In genomic region chr1:10868599-10868965, GRCh38 we compare ENCODE assay signal across 18 cellular contexts.
A peak's percentile ranks its signal among the peaks of the same experiment; 100 is the strongest.
DNase-seq lines count a peak whose midpoint lies in the region; ATAC-seq, FAIRE-seq and TF ChIP-seq lines count a peak whose summit lies in the region.
"Had no signal": no experiment of that assay in that cellular context is flagged by ENCODE, and none has a peak within 500 bp of the region (broad histone marks: within the 10 kb centered on the region; RNA-seq: fewer than 3 reads in every experiment).

No MANE protein-coding gene starts in this region.

- H3K36me3 Mint-ChIP-seq in neural progenitor cell: no peaks in the 10 kb centered on the region
- H3K36me3 Mint-ChIP-seq: CD8-positive, alpha-beta memory T cell had no signal

- ATAC-seq in HG03159 (IDR thresholded peaks at IDR 0.05; ENCODE audit: unreplicated experiment): no peak
- ATAC-seq: GM12878 had no signal

- H3K9ac ChIP-seq in Karpas-422 (ENCODE audit: low read length) (no peak overlapping the region), neural progenitor cell (no peak overlapping the region)
- H3K9ac ChIP-seq: BLaER1 treated with 17β-estradiol and CSF1 and Interleukin-3, amounts not matched to agents 10 nM and 100 nM; GM23248 had no signal

- H3K4me3 Mint-ChIP-seq in neural progenitor cell: peak overlapping the region; percentile 43

- no peaks in the 10 kb centered on the region for H3K79me2 ChIP-seq in Karpas-422 (ENCODE audit: low read length)
- H3K79me2 ChIP-seq in neural progenitor cell (ENCODE audit: low read depth): no peaks in the 10 kb centered on the region

- H3K36me3 ChIP-seq in Karpas-422 (ENCODE audit: insufficient read depth, low read length): no peaks in the 10 kb centered on the region
- no peaks in the 10 kb centered on the region for H3K36me3 ChIP-seq in bronchial epithelial cell (ENCODE audit: control insufficient read depth, insufficient read depth, low read length)
- no peaks in the 10 kb centered on the region for H3K36me3 ChIP-seq in neural progenitor cell
- no peaks in the 10 kb centered on the region for H3K36me3 ChIP-seq in small intestine (ENCODE audit: control insufficient read depth in 2 of 2, insufficient read depth in 2 of 2, low read length in 2 of 2)
- H3K36me3 ChIP-seq: BLaER1 treated with 17β-estradiol and CSF1 and Interleukin-3, amounts not matched to agents 10 nM and 100 nM; HAP-1 had no signal

- H3K27ac Mint-ChIP-seq in neural progenitor cell: peak overlapping the region; percentile 46
- H3K27ac Mint-ChIP-seq: B cell; CD8-positive, alpha-beta memory T cell had no signal

- H3K4me1 ChIP-seq in Karpas-422 (ENCODE audit: low read length): peaks cover 4% of the 10 kb centered on the region; the same call in 1 of the 2 replicates
- peaks cover 21% of the 10 kb centered on the region for H3K4me1 ChIP-seq in neural progenitor cell
- no peaks in the 10 kb centered on the region for H3K4me1 ChIP-seq in small intestine (ENCODE audit: control insufficient read depth in 2 of 2, insufficient read depth in 1 of 2, low read depth in 1 of 2, low read length in 1 of 2)

- H3K9me3 Mint-ChIP-seq in neural progenitor cell: no peaks in the 10 kb centered on the region
- H3K9me3 Mint-ChIP-seq: CD8-positive, alpha-beta memory T cell had no signal

- H4K20me1 ChIP-seq in Karpas-422 (ENCODE audit: insufficient read depth, low read depth, low read length): no peaks in the 10 kb centered on the region
- peaks cover 3% of the 10 kb centered on the region for H4K20me1 ChIP-seq in neural progenitor cell (ENCODE audit: low read depth)

- H3K4me3 ChIP-seq in Karpas-422 (ENCODE audit: low read length): no peak overlapping the region
- no peak overlapping the region for H3K4me3 ChIP-seq in bronchial epithelial cell (ENCODE audit: low read depth, low read length)
- H3K4me3 ChIP-seq in neural progenitor cell: no peak overlapping the region
- H3K4me3 ChIP-seq in small intestine (ENCODE audit: low read depth in 1 of 2, low read length in 2 of 2): no peak overlapping the region
- H3K4me3 ChIP-seq: BLaER1 treated with 17β-estradiol and CSF1 and Interleukin-3, amounts not matched to agents 10 nM and 100 nM; GM12878; GM23248; HAP-1 had no signal

- H3F3A ChIP-seq in neural progenitor cell (ENCODE audit: low read depth): peaks cover 19% of the 10 kb centered on the region

- no peak overlapping the region for H3K27ac ChIP-seq in Karpas-422 (ENCODE audit: low read length)
- H3K27ac ChIP-seq in neural progenitor cell: no peak overlapping the region
- H3K27ac ChIP-seq in small intestine (ENCODE audit: low read depth in 1 of 2, low read length in 1 of 2): no peak overlapping the region
- H3K27ac ChIP-seq: BLaER1 treated with 17β-estradiol and CSF1 and Interleukin-3, amounts not matched to agents 10 nM and 100 nM; GM23248; HL-60 had no signal

- no peaks in the 10 kb centered on the region for H3K9me2 ChIP-seq in Karpas-422 (replicated peaks; ENCODE audit: insufficient read depth, low read length)

- 41 to 56% (median 55%) methylated on average over 6 of the region's 6 CpGs for WGBS in small intestine, 3 donors

- peaks cover 40% of the 10 kb centered on the region for H3K4me1 Mint-ChIP-seq in neural progenitor cell

- H3K9me3 ChIP-seq in Karpas-422 (ENCODE audit: low read length) (no peaks in the 10 kb centered on the region), neural progenitor cell (ENCODE audit: low read depth) (no peaks in the 10 kb centered on the region), small intestine (ENCODE audit: control insufficient read depth, low read depth) (no peaks in the 10 kb centered on the region)
- H3K9me3 ChIP-seq: BLaER1 treated with 17β-estradiol and CSF1 and Interleukin-3, amounts not matched to agents 10 nM and 100 nM; HAP-1 had no signal

- H3K27me3 ChIP-seq in Karpas-422 (ENCODE audit: low read length): no peaks in the 10 kb centered on the region
- H3K27me3 ChIP-seq in bronchial epithelial cell (ENCODE audit: control insufficient read depth, insufficient read depth, low read length): peaks cover 5% of the 10 kb centered on the region
- H3K27me3 ChIP-seq in neural progenitor cell: peaks cover 40% of the 10 kb centered on the region
- peaks cover 0 to 4% of the 10 kb centered on the region in 2 donors for H3K27me3 ChIP-seq in small intestine (ENCODE audit: control insufficient read depth in 2 of 2, insufficient read depth in 2 of 2, low read length in 2 of 2)

- H2AFZ ChIP-seq in Karpas-422 (ENCODE audit: low read length) (no peak overlapping the region), neural progenitor cell (replicated peaks) (no peak overlapping the region)
- H2AFZ ChIP-seq: GM23248 had no signal

- DNase-seq in Karpas-422 (peak; percentile 6), bronchial epithelial cell (ENCODE audit: low read depth) (no peak), neural progenitor cell (ENCODE audit: low spot score) (no peak), small intestine (peak; percentile 79), urothelium cell line (ENCODE audit: low spot score) (no peak), inferior parietal cortex (ENCODE audit: extremely low spot score) (no peak)
- DNase-seq: 8988T; CD8-positive, alpha-beta memory T cell; DND-41; EL; GM23248 had no signal

- H3K4me2 ChIP-seq in Karpas-422 (ENCODE audit: low read depth, low read length, poor library complexity, severe bottlenecking) (no peak overlapping the region), neural progenitor cell (no peak overlapping the region)

- TF ChIP-seq CTCF in bronchial epithelial cell (IDR thresholded peaks at IDR 0.05; ENCODE audit: insufficient read depth, low read length, severe bottlenecking) (no peak), neural progenitor cell (IDR thresholded peaks at IDR 0.05) (no peak)

- peak; percentile 58 for FAIRE-seq in bronchial epithelial cell (lab: Jason Lieb, UNC)
- FAIRE-seq in small intestine (lab: Jason Lieb, UNC): no peak
- FAIRE-seq in urothelium cell line (lab: Jason Lieb, UNC): no peak
- FAIRE-seq: GM12878, GM19239 had no signal

- H3K27me3 Mint-ChIP-seq in neural progenitor cell (ENCODE audit: insufficient read depth, low read depth): peaks cover 23% of the 10 kb centered on the region

Comparison
In these comparisons a context has a peak if more than half of its experiments do, and no peak if none do; other contexts are left out.
1. DNase-seq: peak in Karpas-422 (single experiment) and small intestine (single experiment); none in bronchial epithelial cell (single experiment), neural progenitor cell (single experiment), urothelium cell line (single experiment) and inferior parietal cortex (single experiment).